Comparison of ENCODE assay signal across 29 cellular contexts in genomic region chr5:150309898-150310269, GRCh38. TPM values are rescaled to one million over a fixed set of nuclear protein-coding genes. Genes with fewer than 3 reads are reported as not detected.
"Had no signal": no experiment of that assay in that cellular context is flagged by ENCODE, and none has a peak within 500 bp of the region (broad histone marks: within the 10 kb centered on the region; RNA-seq: fewer than 3 reads in every experiment).

No MANE protein-coding gene starts in this region.

- H3K9me3 Mint-ChIP-seq: activated T-cell treated with anti-CD3 and anti-CD28 coated beads, Interleukin-2, amount 50 U/mL, for 72 hours; nephron progenitor cell; stimulated activated naive B cell treated with anti-CD40 and anti-IgM and Interleukin-4, amounts not matched to agents 10 μg/mL and 1 μg/mL and 100 μg/mL, for 72 hours; T-helper 2 cell treated with Interferon-gamma antibody and Interleukin-4, amounts not matched to agents 5 μg/mL and 100 μg/mL, for 36 hours had no signal

- H3K27ac ChIP-seq: cardiac muscle cell, colonic mucosa, gastrocnemius medialis, hepatocyte, pancreas, prostate gland, skin epidermis, stomach, thyroid gland had no signal

- FAIRE-seq: keratinocyte, pancreas had no signal

- DNase-seq: activated CD4-positive, alpha-beta T cell treated with anti-CD3 and anti-CD28 coated beads for 36 hours; activated CD4-positive, alpha-beta T cell treated with anti-CD3 and anti-CD28 coated beads, Interleukin-2, amount 50 U/mL, for 4 hours; activated CD4-positive, CD25-positive, alpha-beta regulatory T cell; activated naive CD4-positive, alpha-beta T cell; activated T-cell treated with anti-CD3 and anti-CD28 coated beads for 4 hours; activated T-cell treated with anti-CD3 and anti-CD28 coated beads, Interleukin-2, amount 50 U/mL, for 72 hours; cerebellar nuclear complex; colonic mucosa; effector memory CD4-positive, alpha-beta T cell; erythroblast; gastrocnemius medialis; left cardiac atrium; left ventricle myocardium superior; pancreas; stimulated activated CD4-positive, alpha-beta T cell treated with anti-CD3 and anti-CD28 coated beads, Interleukin-1b, Interleukin-23, amount 100 ng/mL, for 48 hours; stimulated activated naive B cell treated with anti-CD40 and anti-IgM and Interleukin-4, amounts not matched to agents 10 μg/mL and 1 μg/mL and 100 μg/mL, for 72 hours; stomach; thyroid gland had no signal

- H3K36me3 Mint-ChIP-seq: activated naive CD8-positive, alpha-beta T cell; stimulated activated naive B cell treated with anti-CD40 and anti-IgM and Interleukin-4, amounts not matched to agents 10 μg/mL and 1 μg/mL and 100 μg/mL, for 72 hours had no signal

- H3K36me3 ChIP-seq: cardiac muscle cell, colonic mucosa, gastrocnemius medialis, pancreas, prostate gland, stomach, thyroid gland had no signal

- H3K4me3 Mint-ChIP-seq: activated CD4-positive, alpha-beta T cell treated with anti-CD3 and anti-CD28 coated beads for 36 hours; activated naive CD8-positive, alpha-beta T cell; activated T-cell treated with anti-CD3 and anti-CD28 coated beads, Interleukin-2, amount 50 U/mL, for 72 hours; nephron progenitor cell; stimulated activated naive B cell treated with anti-CD40 and anti-IgM and Interleukin-4, amounts not matched to agents 10 μg/mL and 1 μg/mL and 100 μg/mL, for 72 hours; T-helper 2 cell treated with Interferon-gamma antibody and Interleukin-4, amounts not matched to agents 5 μg/mL and 100 μg/mL, for 36 hours had no signal

- H3K27ac Mint-ChIP-seq: activated CD4-positive, alpha-beta T cell treated with anti-CD3 and anti-CD28 coated beads for 36 hours; activated naive CD8-positive, alpha-beta T cell; activated T-cell treated with anti-CD3 and anti-CD28 coated beads, Interleukin-2, amount 50 U/mL, for 72 hours; nephron progenitor cell; stimulated activated naive B cell treated with anti-CD40 and anti-IgM and Interleukin-4, amounts not matched to agents 10 μg/mL and 1 μg/mL and 100 μg/mL, for 72 hours; T-helper 2 cell treated with Interferon-gamma antibody and Interleukin-4, amounts not matched to agents 5 μg/mL and 100 μg/mL, for 36 hours had no signal

- H3K4me1 Mint-ChIP-seq: activated CD4-positive, alpha-beta T cell treated with anti-CD3 and anti-CD28 coated beads for 36 hours; stimulated activated naive B cell treated with anti-CD40 and anti-IgM and Interleukin-4, amounts not matched to agents 10 μg/mL and 1 μg/mL and 100 μg/mL, for 72 hours had no signal

- H3K27me3 ChIP-seq: cardiac muscle cell, colonic mucosa, gastrocnemius medialis, hepatocyte, pancreas, stomach, thyroid gland had no signal

- H3K27me3 Mint-ChIP-seq: activated naive CD8-positive, alpha-beta T cell had no signal

- H3K4me3 ChIP-seq: cardiac muscle cell, colonic mucosa, gastrocnemius medialis, hepatocyte, pancreas, prostate gland, skin epidermis, stomach, thyroid gland had no signal

RNA-seq across cellular contexts. Expression of gene ARSI, which starts 7.2 kb away (rescaled TPM):
- total RNA-seq: activated CD4-positive, alpha-beta T cell treated with anti-CD3 and anti-CD28 coated beads for 36 hours; activated T-cell treated with anti-CD3 and anti-CD28 coated beads, Interleukin-2, amount 50 U/mL, for 72 hours; gastrocnemius medialis; lung microvascular endothelial cell had no signal
- polyA plus RNA-seq: pancreas had no signal

RNA-seq across cellular contexts. Expression of gene CAMK2A, which starts 20.3 kb away (rescaled TPM):
- total RNA-seq: activated CD4-positive, alpha-beta T cell treated with anti-CD3 and anti-CD28 coated beads for 36 hours; activated T-cell treated with anti-CD3 and anti-CD28 coated beads, Interleukin-2, amount 50 U/mL, for 72 hours; dermis microvascular lymphatic vessel endothelial cell; lung microvascular endothelial cell; mesenteric fat pad; thyroid gland had no signal
